ENCODE assay signal across 22 cellular contexts in genomic region chr2:23497536-23497935, GRCh38.
DNase-seq lines count a peak whose midpoint lies in the region; ATAC-seq and TF ChIP-seq lines count a peak whose summit lies in the region.
"Had no signal": no experiment of that assay in that cellular context is flagged by ENCODE, and none has a peak within 500 bp of the region (broad histone marks: within the 10 kb centered on the region; RNA-seq: fewer than 3 reads in every experiment).

No MANE protein-coding gene starts in this region.

- TF ChIP-seq CTCF in breast epithelium (IDR thresholded peaks at IDR 0.05) = no peak

- H3K4me1 Mint-ChIP-seq in activated T-cell treated with anti-CD3 and anti-CD28 coated beads, Interleukin-2, amount 50 U/mL, for 72 hours (ENCODE audit: low read depth) = peaks cover 28% of the 10 kb centered on the region

- peaks cover 0 to 14% of the 10 kb centered on the region in 2 donors for H3K4me1 ChIP-seq in breast epithelium
- peaks cover 43% of the 10 kb centered on the region for H3K4me1 ChIP-seq in skeletal muscle satellite cell (ENCODE audit: control insufficient read depth, insufficient read depth, low read length)

- no peaks in the 10 kb centered on the region for H3K27me3 ChIP-seq in breast epithelium
- H3K27me3 ChIP-seq in skeletal muscle satellite cell (ENCODE audit: control insufficient read depth, insufficient read depth, low read length) = no peaks in the 10 kb centered on the region
- H3K27me3 ChIP-seq: gastrocnemius medialis had no signal

- no peaks in the 10 kb centered on the region for H3K9me3 Mint-ChIP-seq in activated T-cell treated with anti-CD3 and anti-CD28 coated beads, Interleukin-2, amount 50 U/mL, for 72 hours
- H3K9me3 Mint-ChIP-seq: activated CD4-positive, alpha-beta memory T cell treated with anti-CD3 and anti-CD28 coated beads for 36 hours; activated T-cell treated with anti-CD3 and anti-CD28 coated beads, Interleukin-2, amount 50 U/mL, for 4 hours; CD4-positive, CD25-positive, alpha-beta regulatory T cell; HFFc6; memory B cell; naive B cell had no signal

- no peak for DNase-seq in activated T-cell treated with anti-CD3 and anti-CD28 coated beads, Interleukin-2, amount 50 U/mL, for 72 hours
- DNase-seq in activated T-cell treated with anti-CD3 and anti-CD28 coated beads for 4 hours = no peak
- peak; percentile 23 for DNase-seq in HT1080 (ENCODE audit: low read depth)
- no peak for DNase-seq in breast epithelium (ENCODE audit: low spot score in 2 of 2)
- DNase-seq in NCI-H146 (lab: John Stamatoyannopoulos, UW) = no peak
- DNase-seq in HuH-7.5 (ENCODE audit: low spot score) = no peak
- DNase-seq: activated T-cell treated with anti-CD3 and anti-CD28 coated beads, Interleukin-2, amount 50 U/mL, for 4 hours; erythroblast; gastrocnemius medialis; HFFc6; naive B cell; NCI-H1930; NCI-H510A; SW 1271 had no signal

- H3K36me3 ChIP-seq in breast epithelium = no peaks in the 10 kb centered on the region
- H3K36me3 ChIP-seq in skeletal muscle satellite cell (ENCODE audit: insufficient read depth, low read length) = no peaks in the 10 kb centered on the region
- H3K36me3 ChIP-seq: gastrocnemius medialis had no signal

- no peak overlapping the region for H3K9ac ChIP-seq in skeletal muscle satellite cell (ENCODE audit: low read depth, low read length)

- ATAC-seq in activated T-cell treated with anti-CD3 and anti-CD28 coated beads, Interleukin-2, amount 50 U/mL, for 72 hours (replicated peaks in 1 of 2) = no peak
- no peak for ATAC-seq in GM18519 (IDR thresholded peaks at IDR 0.05; ENCODE audit: low FRiP score, unreplicated experiment)
- ATAC-seq: gastrocnemius medialis had no signal

- H3K27ac Mint-ChIP-seq in activated T-cell treated with anti-CD3 and anti-CD28 coated beads, Interleukin-2, amount 50 U/mL, for 72 hours = no peak overlapping the region
- H3K27ac Mint-ChIP-seq: activated CD4-positive, alpha-beta memory T cell treated with anti-CD3 and anti-CD28 coated beads for 36 hours; HFFc6; memory B cell; naive B cell; progenitor cell of endocrine pancreas had no signal

- H3K27ac ChIP-seq in breast epithelium = peak overlapping the region; percentile 23 to 58

- peak overlapping the region; percentile 11 for H3K4me2 ChIP-seq in skeletal muscle satellite cell (ENCODE audit: low read length)

- intact Hi-C loops in breast epithelium (cut with DNase I; ENCODE audit: low total_unique reads) = no loop called here

- no peak for TF ChIP-seq POLR2A in breast epithelium (IDR thresholded peaks at IDR 0.05)

- H3K27me3 Mint-ChIP-seq in activated T-cell treated with anti-CD3 and anti-CD28 coated beads, Interleukin-2, amount 50 U/mL, for 72 hours (ENCODE audit: low read depth) = peaks cover 10% of the 10 kb centered on the region

- H3K9me3 ChIP-seq in breast epithelium = no peaks in the 10 kb centered on the region
- no peaks in the 10 kb centered on the region for H3K9me3 ChIP-seq in skeletal muscle satellite cell (replicated peaks; ENCODE audit: low read length)
- H3K9me3 ChIP-seq: gastrocnemius medialis had no signal

- no peaks in the 10 kb centered on the region for H3K36me3 Mint-ChIP-seq in activated T-cell treated with anti-CD3 and anti-CD28 coated beads, Interleukin-2, amount 50 U/mL, for 72 hours (ENCODE audit: insufficient read depth in 2 of 2)
- H3K36me3 Mint-ChIP-seq: activated CD4-positive, alpha-beta memory T cell treated with anti-CD3 and anti-CD28 coated beads for 36 hours; CD4-positive, CD25-positive, alpha-beta regulatory T cell; naive B cell had no signal

- peak overlapping the region; percentile 10 to 18 for H3K4me3 Mint-ChIP-seq in activated T-cell treated with anti-CD3 and anti-CD28 coated beads, Interleukin-2, amount 50 U/mL, for 72 hours
- H3K4me3 Mint-ChIP-seq: activated CD4-positive, alpha-beta memory T cell treated with anti-CD3 and anti-CD28 coated beads for 36 hours; activated T-cell treated with anti-CD3 and anti-CD28 coated beads, Interleukin-2, amount 50 U/mL, for 4 hours; HFFc6; memory B cell; naive B cell had no signal

- H3K4me3 ChIP-seq in breast epithelium (no peak overlapping the region), skeletal muscle satellite cell (ENCODE audit: low read length) (no peak overlapping the region)
- H3K4me3 ChIP-seq: dorsolateral prefrontal cortex, gastrocnemius medialis, skin epidermis had no signal
